ENCODE assay signal across 9 cellular contexts in genomic region chr15:100131321-100132224, GRCh38.
A peak's percentile ranks its signal among the peaks of the same experiment; 100 is the strongest.
DNase-seq lines count a peak whose midpoint lies in the region; ATAC-seq and TF ChIP-seq lines count a peak whose summit lies in the region.
"Had no signal": no experiment of that assay in that cellular context is flagged by ENCODE, and none has a peak within 500 bp of the region (broad histone marks: within the 10 kb centered on the region; RNA-seq: fewer than 3 reads in every experiment).

No MANE protein-coding gene starts in this region.

- H3K27me3 Mint-ChIP-seq in CD14-positive monocyte (ENCODE audit: low read depth in 3 of 3) (peaks cover 4 to 9% (median 8%) of the 10 kb centered on the region in 3 donors), glutamatergic neuron (ENCODE audit: unreplicated experiment) (peaks cover 4% of the 10 kb centered on the region)

- H3K27ac ChIP-seq in dorsolateral prefrontal cortex (no peak overlapping the region), neuronal stem cell (replicated peaks; ENCODE audit: low read length) (no peak overlapping the region)

- H3K4me3 Mint-ChIP-seq in CD14-positive monocyte (peak overlapping the region; percentile 70 to 76), glutamatergic neuron (ENCODE audit: unreplicated experiment) (no peak overlapping the region)
- H3K4me3 Mint-ChIP-seq: nephron had no signal

- H3K36me3 ChIP-seq in neuronal stem cell (replicated peaks in 1 of 2; ENCODE audit: control insufficient read depth in 2 of 2, insufficient read depth in 2 of 2, low read length in 2 of 2) = no peaks in the 10 kb centered on the region

- intact Hi-C loops in CD14-positive monocyte (cut with micrococcal nuclease) = no loop called here
- intact Hi-C loops in dorsolateral prefrontal cortex (cut with DNase I) = loop anchor here in 1 of 2 donors (10.0 kb wide), 1 partner anchor 197 kb away; no protein-coding TSS in a partner anchor

- H3K4me1 Mint-ChIP-seq in CD14-positive monocyte (peaks cover 4% of the 10 kb centered on the region), glutamatergic neuron (ENCODE audit: low read depth, unreplicated experiment) (no peaks in the 10 kb centered on the region)

- H3K36me3 Mint-ChIP-seq in CD14-positive monocyte (no peaks in the 10 kb centered on the region), glutamatergic neuron (ENCODE audit: unreplicated experiment) (no peaks in the 10 kb centered on the region)

- H3K4me3 ChIP-seq in dorsolateral prefrontal cortex (peak overlapping the region in 25 of 59 donors; percentile 2 to 48 (median 21)), neuronal stem cell (ENCODE audit: low read length in 2 of 2) (no peak overlapping the region)

- H3K27me3 ChIP-seq in dorsolateral prefrontal cortex = no peaks in the 10 kb centered on the region
- H3K27me3 ChIP-seq in neuronal stem cell (ENCODE audit: control insufficient read depth in 3 of 3, insufficient read depth in 3 of 3, low read depth in 1 of 3, low read length in 3 of 3) = no peaks in the 10 kb centered on the region

- no peak overlapping the region for H4K8ac ChIP-seq in neuronal stem cell (ENCODE audit: low read depth, low read length)

- no peak overlapping the region for H3K18ac ChIP-seq in neuronal stem cell (ENCODE audit: low read length)

- ATAC-seq in GM19351 (IDR thresholded peaks at IDR 0.05; ENCODE audit: unreplicated experiment) (no peak), HG03457 (IDR thresholded peaks at IDR 0.05; ENCODE audit: unreplicated experiment) (no peak)

- no peak overlapping the region for H4K91ac ChIP-seq in neuronal stem cell (ENCODE audit: low read depth, low read length, poor library complexity)

- H2BK5ac ChIP-seq in neuronal stem cell (ENCODE audit: low read length) = no peak overlapping the region

- H3K4me2 ChIP-seq in neuronal stem cell (ENCODE audit: insufficient read depth, low read length, poor library complexity, severe bottlenecking) = no peak overlapping the region

- H2AK5ac ChIP-seq in neuronal stem cell (ENCODE audit: low read depth, low read length) = no peak overlapping the region

- WGBS in neuronal stem cell (ENCODE audit: extremely low coverage in 2 of 2, insufficient read length in 2 of 2, insufficient replicate concordance in 1 of 2), 2 donors = no CpG with 5 or more reads among the region's 25 CpGs

- DNase-seq in CD14-positive monocyte (ENCODE audit: low spot score) = no peak
- peak; percentile 13 to 24 for DNase-seq in NOMO-1 (lab: John Stamatoyannopoulos, UW; ENCODE audit: unreplicated experiment in 2 of 2)
- DNase-seq in dorsolateral prefrontal cortex = no peak
- DNase-seq in neuronal stem cell (ENCODE audit: low spot score) = no peak
- DNase-seq in glutamatergic neuron = no peak
- DNase-seq in cerebellar cortex (ENCODE audit: low spot score) = no peak

- H3K27ac Mint-ChIP-seq in CD14-positive monocyte = no peak overlapping the region
- H3K27ac Mint-ChIP-seq in glutamatergic neuron (ENCODE audit: unreplicated experiment) = no peak overlapping the region

- no peaks in the 10 kb centered on the region for H3K4me1 ChIP-seq in neuronal stem cell (ENCODE audit: control insufficient read depth in 2 of 2, insufficient read depth in 1 of 2, low read depth in 1 of 2, low read length in 2 of 2)

- H3K79me1 ChIP-seq in neuronal stem cell (ENCODE audit: low read depth, low read length) = no peaks in the 10 kb centered on the region

- H3K9me3 ChIP-seq in neuronal stem cell (replicated peaks in 1 of 2; ENCODE audit: control insufficient read depth in 2 of 2, insufficient read depth in 1 of 2, low read depth in 1 of 2, low read length in 2 of 2) = no peaks in the 10 kb centered on the region

- no peak overlapping the region for H2BK15ac ChIP-seq in neuronal stem cell (ENCODE audit: low read length)

- H3K4ac ChIP-seq in neuronal stem cell (ENCODE audit: low read length) = no peak overlapping the region

- H2BK120ac ChIP-seq in neuronal stem cell (ENCODE audit: low read depth, low read length) = no peak overlapping the region

- H3K14ac ChIP-seq in neuronal stem cell (ENCODE audit: low read length) = peak overlapping the region; percentile 73

- no peak overlapping the region for H3K9ac ChIP-seq in neuronal stem cell (ENCODE audit: low read depth, low read length, poor library complexity)

- TF ChIP-seq CTCF in CD14-positive monocyte (IDR thresholded peaks at IDR 0.05) = no peak
- peak in 37 of 56 donors; percentile 6 to 60 (median 26) for TF ChIP-seq CTCF in dorsolateral prefrontal cortex (IDR thresholded peaks at IDR 0.05 in 54 of 56, conservative IDR thresholded peaks at IDR 0.05 in 2 of 56; ENCODE audit: low read depth in 1 of 56, partially characterized antibody in 56 of 56)
- TF ChIP-seq CTCF in glutamatergic neuron (IDR thresholded peaks at IDR 0.05; ENCODE audit: partially characterized antibody, unreplicated experiment) = no peak

- H3K23ac ChIP-seq in neuronal stem cell (ENCODE audit: low read depth, low read length, poor library complexity) = no peak overlapping the region

- no peak overlapping the region for H2AFZ ChIP-seq in neuronal stem cell (ENCODE audit: low read length)

- peaks cover 0 to 17% (median 7%) of the 10 kb centered on the region in 7 donors for H3K9me3 Mint-ChIP-seq in CD14-positive monocyte
- H3K9me3 Mint-ChIP-seq in glutamatergic neuron (ENCODE audit: unreplicated experiment) = peaks cover 8% of the 10 kb centered on the region

- no peak overlapping the region for H2BK12ac ChIP-seq in neuronal stem cell (ENCODE audit: low read length)

Comparison
In these comparisons a context has a peak if more than half of its experiments do, and no peak if none do; other contexts are left out.
1. DNase-seq: peak in NOMO-1 (2 of 2); none in CD14-positive monocyte (single experiment), dorsolateral prefrontal cortex (0 of 10), neuronal stem cell (single experiment), glutamatergic neuron (single experiment) and cerebellar cortex (single experiment).
2. CTCF ChIP-seq: peak in dorsolateral prefrontal cortex (37 of 56); none in CD14-positive monocyte (single experiment) and glutamatergic neuron (single experiment).